ENCODE assay signal across 2 cellular contexts in genomic region chr2:208163489-208163888, GRCh38.
TF ChIP-seq lines count a peak whose summit lies in the region.

TSS of gene CRYGA (minus strand) at chr2:208163589. CDS start at chr2:208163556, 33 bp downstream.

TF ChIP-seq in K562, 482 proteins besides CTCF, POLR2A, EP300 and RAD21:
- no peak for TF ChIP-seq BRF2 (IDR thresholded peaks at IDR 0.05; ENCODE audit: borderline replicate concordance, insufficient read depth, insufficient read length)
- TF ChIP-seq ZNF766 (CRISPR knock-in tag; conservative IDR thresholded peaks at IDR 0.05): no peak

TF ChIP-seq in H1, 55 proteins besides CTCF, POLR2A, EP300 and RAD21:
- TF ChIP-seq EGR1 (IDR thresholded peaks at IDR 0.05; ENCODE audit: borderline replicate concordance, low read depth, low read length) (no peak), YY1 (IDR thresholded peaks at IDR 0.05; ENCODE audit: low read depth, low read length) (no peak)
